7 cellular contexts compared by ENCODE assay signal in the genomic region with DNA sequence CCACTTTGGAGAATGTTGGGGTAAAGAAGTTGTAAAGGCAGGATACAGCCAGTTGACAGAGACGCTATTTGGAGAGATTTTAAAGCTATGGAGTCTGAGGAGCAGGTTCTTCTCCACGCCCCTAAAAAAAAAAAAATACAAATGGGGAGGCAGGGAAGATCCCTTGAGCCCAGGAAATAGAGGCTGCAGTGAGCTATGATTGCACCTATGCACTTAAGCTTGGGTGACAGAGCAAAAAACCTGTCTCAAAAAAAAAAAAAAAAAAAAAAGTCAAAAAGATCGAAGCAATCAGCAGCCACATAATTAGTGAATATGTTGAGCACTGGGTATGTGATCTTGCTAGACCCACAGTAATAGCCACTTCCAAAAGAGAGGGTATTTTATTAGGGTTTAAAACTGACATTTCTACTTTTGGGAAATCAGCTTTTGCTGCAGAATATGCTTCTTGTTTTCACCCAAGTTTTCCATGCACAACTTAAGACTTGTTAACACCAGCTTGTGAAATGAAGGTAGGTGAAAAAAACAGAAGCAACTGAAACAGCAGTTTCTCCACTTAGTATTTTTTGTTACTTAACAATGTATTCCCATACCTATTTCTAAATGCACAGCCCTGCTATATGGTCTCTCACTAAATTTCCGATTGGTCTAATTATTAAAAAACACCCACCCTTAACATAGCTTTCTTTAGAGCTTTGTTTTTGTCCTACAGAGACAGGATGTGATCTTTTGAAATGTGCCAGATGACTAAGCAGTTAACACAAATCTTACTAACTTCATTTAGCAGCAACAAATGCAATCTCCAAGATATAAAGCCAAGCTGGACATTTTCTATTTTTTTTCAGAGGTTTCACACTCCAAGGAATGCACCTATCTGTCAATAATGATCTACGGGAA. TPM values are rescaled to one million over a fixed set of nuclear protein-coding genes. Genes with fewer than 3 reads are reported as not detected.
DNase-seq lines count a peak whose midpoint lies in the region; FAIRE-seq and TF ChIP-seq lines count a peak whose summit lies in the region.

No MANE protein-coding gene starts in this region.

- no peak for TF ChIP-seq POLR2A in GM12891 (IDR thresholded peaks at IDR 0.05; ENCODE audit: low read depth, low read length)

- H3K36me3 ChIP-seq in OCI-LY3 (replicated peaks; ENCODE audit: low read depth, low read length), result peaks cover 42% of the 10 kb centered on the region

- peaks cover 20% of the 10 kb centered on the region for H4K20me1 ChIP-seq in OCI-LY3 (ENCODE audit: insufficient read depth, low read length)

- no peaks in the 10 kb centered on the region for H3K27me3 Mint-ChIP-seq in progenitor cell of endocrine pancreas

- peak overlapping the region; percentile 75 for H3K27ac Mint-ChIP-seq in progenitor cell of endocrine pancreas

- H2AFZ ChIP-seq in OCI-LY3 (ENCODE audit: low read depth, low read length), result no peak overlapping the region

- H3K4me1 Mint-ChIP-seq in progenitor cell of endocrine pancreas (ENCODE audit: low read depth), result peaks cover 18% of the 10 kb centered on the region

- peak overlapping the region; percentile 5 for H3K4me2 ChIP-seq in OCI-LY3 (ENCODE audit: low read length)

- peaks cover 29% of the 10 kb centered on the region for H3K4me1 ChIP-seq in OCI-LY3 (ENCODE audit: low read length)

- peaks cover 45% of the 10 kb centered on the region for H3K79me2 ChIP-seq in OCI-LY3 (ENCODE audit: low read length)

- H3K9me3 Mint-ChIP-seq in progenitor cell of endocrine pancreas (ENCODE audit: low read depth), result no peaks in the 10 kb centered on the region

- DNase-seq in GM12891 (ENCODE audit: insufficient read length, low spot score) (no peak), dedifferentiated amniotic fluid mesenchymal stem cell (ENCODE audit: extremely low spot score) (peak; percentile 10), progenitor cell of endocrine pancreas (ENCODE audit: low spot score, unreplicated experiment) (no peak), DMS53 treated with DMSO at 0.1 percent for 48 hours (lab: John Stamatoyannopoulos, UW; ENCODE audit: unreplicated experiment) (no peak), mesenteric fat pad (ENCODE audit: low spot score) (no peak), NCI-H1048 (lab: John Stamatoyannopoulos, UW) (no peak)

- H3K4me3 ChIP-seq in OCI-LY3 (ENCODE audit: low read length), result no peak overlapping the region

- no peaks in the 10 kb centered on the region for H3K27me3 ChIP-seq in OCI-LY3 (ENCODE audit: low read depth, low read length)

- no peaks in the 10 kb centered on the region for H3K9me3 ChIP-seq in OCI-LY3 (ENCODE audit: insufficient read depth, low read length)

- no peak for FAIRE-seq in GM12891 (lab: Jason Lieb, UNC)

- H3K9ac ChIP-seq in OCI-LY3 (ENCODE audit: low read length), result no peak overlapping the region

- TF ChIP-seq CTCF in OCI-LY3 (IDR thresholded peaks at IDR 0.05; ENCODE audit: low read depth, low read length) (no peak), progenitor cell of endocrine pancreas (IDR thresholded peaks at IDR 0.05; ENCODE audit: unreplicated experiment) (no peak)

- no peak overlapping the region for H3K4me3 Mint-ChIP-seq in progenitor cell of endocrine pancreas (ENCODE audit: low read depth)

- peaks cover 16% of the 10 kb centered on the region for H3K36me3 Mint-ChIP-seq in progenitor cell of endocrine pancreas (ENCODE audit: insufficient read depth)

- peak overlapping the region; percentile 56 for H3K27ac ChIP-seq in OCI-LY3 (ENCODE audit: low read length)

TF ChIP-seq in GM12891, 5 proteins besides CTCF, POLR2A, EP300 and RAD21:
- no peak for TF ChIP-seq POLR2AphosphoS5 (IDR thresholded peaks at IDR 0.05; ENCODE audit: low read depth, low read length)
- peak; percentile 32; the same call in 1 of the 2 replicates for TF ChIP-seq SPI1 (IDR thresholded peaks at IDR 0.05; ENCODE audit: low read depth, low read length)
- no peak for TF ChIP-seq TAF1 (IDR thresholded peaks at IDR 0.05; ENCODE audit: low read depth, low read length)
- TF ChIP-seq PAX5 (IDR thresholded peaks at IDR 0.05; ENCODE audit: insufficient read depth, low read length, severe bottlenecking), result no peak
- no peak for TF ChIP-seq POU2F2 (IDR thresholded peaks at IDR 0.05; ENCODE audit: low read depth, low read length)
TF ChIP-seq in GM12891: peak in this region for 1.

RNA-seq across cellular contexts. Expression of gene ARL6IP1, which starts 2.5 kb away (rescaled TPM):
- polyA plus RNA-seq in GM12891 (2012; ENCODE audit: low read depth, missing spikeins), result 84.1 TPM
- total RNA-seq in progenitor cell of endocrine pancreas (176 and 179 TPM in 2 replicates), mesenteric fat pad (104 TPM)

RNA-seq across cellular contexts. Expression of gene RPS15A, which starts 13.7 kb away (rescaled TPM):
- 6,481 TPM for polyA plus RNA-seq in GM12891 (2012; ENCODE audit: low read depth, missing spikeins)
- total RNA-seq in progenitor cell of endocrine pancreas (1,546 and 1,550 TPM in 2 replicates), mesenteric fat pad (961 TPM)
